1 cellular context compared by ENCODE assay signal in genomic region chr10:127033569-127034175, GRCh38.
TF ChIP-seq lines count a peak whose summit lies in the region.

No MANE protein-coding gene starts in this region.

TF ChIP-seq in HepG2, 621 proteins besides CTCF, POLR2A, EP300 and RAD21 (continued from another document and continues in another):
- TF ChIP-seq ZNF574 (CRISPR knock-in tag; IDR thresholded peaks at IDR 0.05) (peak; percentile 47; the same call in 1 of the 2 replicates), BRF2 (CRISPR knock-in tag; IDR thresholded peaks at IDR 0.05) (no peak), ZFAT (CRISPR knock-in tag; conservative IDR thresholded peaks at IDR 0.05) (no peak), ZNF75D (CRISPR knock-in tag; IDR thresholded peaks at IDR 0.05; ENCODE audit: borderline replicate concordance) (no peak), RFX1 (IDR thresholded peaks at IDR 0.05) (no peak), SMARCC2 (IDR thresholded peaks at IDR 0.05) (no peak), NRL (CRISPR knock-in tag; IDR thresholded peaks at IDR 0.05; ENCODE audit: borderline replicate concordance) (no peak), ZNF883 (CRISPR knock-in tag; IDR thresholded peaks at IDR 0.05; ENCODE audit: not compliant biosample characterization) (peak; percentile 26), NAIF1 (CRISPR knock-in tag; IDR thresholded peaks at IDR 0.05; ENCODE audit: borderline replicate concordance) (no peak), FOXK1 (CRISPR knock-in tag; IDR thresholded peaks at IDR 0.05; ENCODE audit: borderline replicate concordance, low read depth) (peak; percentile 45; the same call in 1 of the 2 replicates), U2AF1 (optimal IDR thresholded peaks at IDR 0.05; ENCODE audit: low read depth, low read length) (no peak), ZNF333 (CRISPR knock-in tag; IDR thresholded peaks at IDR 0.05; ENCODE audit: borderline replicate concordance) (no peak), ZNF235 (CRISPR knock-in tag; IDR thresholded peaks at IDR 0.05; ENCODE audit: borderline replicate concordance) (no peak), ZNF292 (CRISPR knock-in tag; IDR thresholded peaks at IDR 0.05; ENCODE audit: borderline replicate concordance, low read depth) (no peak), ZNF3 (CRISPR knock-in tag; IDR thresholded peaks at IDR 0.05) (no peak), HNF1B (CRISPR knock-in tag; IDR thresholded peaks at IDR 0.05) (no peak), CHD2 (IDR thresholded peaks at IDR 0.05; ENCODE audit: low read depth, low read length) (no peak), HMG20A (CRISPR knock-in tag; IDR thresholded peaks at IDR 0.05; ENCODE audit: borderline replicate concordance) (peak; percentile 70; the same call in 1 of the 2 replicates), ZNF264 (CRISPR knock-in tag; IDR thresholded peaks at IDR 0.05) (no peak), SUZ12 (IDR thresholded peaks at IDR 0.05; ENCODE audit: low read depth, low read length) (no peak), ZNF230 (CRISPR knock-in tag; IDR thresholded peaks at IDR 0.05) (no peak), CEBPB (IDR thresholded peaks at IDR 0.05; ENCODE audit: borderline replicate concordance, low read depth, low read length) (no peak), ATF7 (IDR thresholded peaks at IDR 0.05) (no peak), ATF7 (CRISPR knock-in tag; IDR thresholded peaks at IDR 0.05) (no peak), MAFG (CRISPR knock-in tag; IDR thresholded peaks at IDR 0.05) (no peak), ZNF326 (CRISPR knock-in tag; IDR thresholded peaks at IDR 0.05; ENCODE audit: borderline replicate concordance) (no peak), FOXM1 (CRISPR knock-in tag; IDR thresholded peaks at IDR 0.05) (no peak), RNF219 (CRISPR knock-in tag; IDR thresholded peaks at IDR 0.05) (no peak), ZFY (CRISPR knock-in tag; IDR thresholded peaks at IDR 0.05) (no peak), SP1 (IDR thresholded peaks at IDR 0.05) (no peak), SP1 (CRISPR knock-in tag; IDR thresholded peaks at IDR 0.05) (no peak), ZNF510 (CRISPR knock-in tag; IDR thresholded peaks at IDR 0.05; ENCODE audit: low read depth) (no peak)
- TF ChIP-seq, protein P1, sequence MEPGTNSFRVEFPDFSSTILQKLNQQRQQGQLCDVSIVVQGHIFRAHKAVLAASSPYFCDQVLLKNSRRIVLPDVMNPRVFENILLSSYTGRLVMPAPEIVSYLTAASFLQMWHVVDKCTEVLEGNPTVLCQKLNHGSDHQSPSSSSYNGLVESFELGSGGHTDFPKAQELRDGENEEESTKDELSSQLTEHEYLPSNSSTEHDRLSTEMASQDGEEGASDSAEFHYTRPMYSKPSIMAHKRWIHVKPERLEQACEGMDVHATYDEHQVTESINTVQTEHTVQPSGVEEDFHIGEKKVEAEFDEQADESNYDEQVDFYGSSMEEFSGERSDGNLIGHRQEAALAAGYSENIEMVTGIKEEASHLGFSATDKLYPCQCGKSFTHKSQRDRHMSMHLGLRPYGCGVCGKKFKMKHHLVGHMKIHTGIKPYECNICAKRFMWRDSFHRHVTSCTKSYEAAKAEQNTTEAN (CRISPR knock-in tag; conservative IDR thresholded peaks at IDR 0.05), result no peak
- TF ChIP-seq, protein P2, sequence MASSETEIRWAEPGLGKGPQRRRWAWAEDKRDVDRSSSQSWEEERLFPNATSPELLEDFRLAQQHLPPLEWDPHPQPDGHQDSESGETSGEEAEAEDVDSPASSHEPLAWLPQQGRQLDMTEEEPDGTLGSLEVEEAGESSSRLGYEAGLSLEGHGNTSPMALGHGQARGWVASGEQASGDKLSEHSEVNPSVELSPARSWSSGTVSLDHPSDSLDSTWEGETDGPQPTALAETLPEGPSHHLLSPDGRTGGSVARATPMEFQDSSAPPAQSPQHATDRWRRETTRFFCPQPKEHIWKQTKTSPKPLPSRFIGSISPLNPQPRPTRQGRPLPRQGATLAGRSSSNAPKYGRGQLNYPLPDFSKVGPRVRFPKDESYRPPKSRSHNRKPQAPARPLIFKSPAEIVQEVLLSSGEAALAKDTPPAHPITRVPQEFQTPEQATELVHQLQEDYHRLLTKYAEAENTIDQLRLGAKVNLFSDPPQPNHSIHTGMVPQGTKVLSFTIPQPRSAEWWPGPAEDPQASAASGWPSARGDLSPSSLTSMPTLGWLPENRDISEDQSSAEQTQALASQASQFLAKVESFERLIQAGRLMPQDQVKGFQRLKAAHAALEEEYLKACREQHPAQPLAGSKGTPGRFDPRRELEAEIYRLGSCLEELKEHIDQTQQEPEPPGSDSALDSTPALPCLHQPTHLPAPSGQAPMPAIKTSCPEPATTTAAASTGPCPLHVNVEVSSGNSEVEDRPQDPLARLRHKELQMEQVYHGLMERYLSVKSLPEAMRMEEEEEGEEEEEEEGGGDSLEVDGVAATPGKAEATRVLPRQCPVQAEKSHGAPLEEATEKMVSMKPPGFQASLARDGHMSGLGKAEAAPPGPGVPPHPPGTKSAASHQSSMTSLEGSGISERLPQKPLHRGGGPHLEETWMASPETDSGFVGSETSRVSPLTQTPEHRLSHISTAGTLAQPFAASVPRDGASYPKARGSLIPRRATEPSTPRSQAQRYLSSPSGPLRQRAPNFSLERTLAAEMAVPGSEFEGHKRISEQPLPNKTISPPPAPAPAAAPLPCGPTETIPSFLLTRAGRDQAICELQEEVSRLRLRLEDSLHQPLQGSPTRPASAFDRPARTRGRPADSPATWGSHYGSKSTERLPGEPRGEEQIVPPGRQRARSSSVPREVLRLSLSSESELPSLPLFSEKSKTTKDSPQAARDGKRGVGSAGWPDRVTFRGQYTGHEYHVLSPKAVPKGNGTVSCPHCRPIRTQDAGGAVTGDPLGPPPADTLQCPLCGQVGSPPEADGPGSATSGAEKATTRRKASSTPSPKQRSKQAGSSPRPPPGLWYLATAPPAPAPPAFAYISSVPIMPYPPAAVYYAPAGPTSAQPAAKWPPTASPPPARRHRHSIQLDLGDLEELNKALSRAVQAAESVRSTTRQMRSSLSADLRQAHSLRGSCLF (CRISPR knock-in tag; IDR thresholded peaks at IDR 0.05; ENCODE audit: borderline replicate concordance), result no peak
- TF ChIP-seq, protein P3, sequence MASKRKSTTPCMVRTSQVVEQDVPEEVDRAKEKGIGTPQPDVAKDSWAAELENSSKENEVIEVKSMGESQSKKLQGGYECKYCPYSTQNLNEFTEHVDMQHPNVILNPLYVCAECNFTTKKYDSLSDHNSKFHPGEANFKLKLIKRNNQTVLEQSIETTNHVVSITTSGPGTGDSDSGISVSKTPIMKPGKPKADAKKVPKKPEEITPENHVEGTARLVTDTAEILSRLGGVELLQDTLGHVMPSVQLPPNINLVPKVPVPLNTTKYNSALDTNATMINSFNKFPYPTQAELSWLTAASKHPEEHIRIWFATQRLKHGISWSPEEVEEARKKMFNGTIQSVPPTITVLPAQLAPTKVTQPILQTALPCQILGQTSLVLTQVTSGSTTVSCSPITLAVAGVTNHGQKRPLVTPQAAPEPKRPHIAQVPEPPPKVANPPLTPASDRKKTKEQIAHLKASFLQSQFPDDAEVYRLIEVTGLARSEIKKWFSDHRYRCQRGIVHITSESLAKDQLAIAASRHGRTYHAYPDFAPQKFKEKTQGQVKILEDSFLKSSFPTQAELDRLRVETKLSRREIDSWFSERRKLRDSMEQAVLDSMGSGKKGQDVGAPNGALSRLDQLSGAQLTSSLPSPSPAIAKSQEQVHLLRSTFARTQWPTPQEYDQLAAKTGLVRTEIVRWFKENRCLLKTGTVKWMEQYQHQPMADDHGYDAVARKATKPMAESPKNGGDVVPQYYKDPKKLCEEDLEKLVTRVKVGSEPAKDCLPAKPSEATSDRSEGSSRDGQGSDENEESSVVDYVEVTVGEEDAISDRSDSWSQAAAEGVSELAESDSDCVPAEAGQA (IDR thresholded peaks at IDR 0.05; ENCODE audit: low read depth), result no peak
- TF ChIP-seq, protein P3 (CRISPR knock-in tag; IDR thresholded peaks at IDR 0.05; ENCODE audit: borderline replicate concordance), result no peak
- TF ChIP-seq, protein P4, sequence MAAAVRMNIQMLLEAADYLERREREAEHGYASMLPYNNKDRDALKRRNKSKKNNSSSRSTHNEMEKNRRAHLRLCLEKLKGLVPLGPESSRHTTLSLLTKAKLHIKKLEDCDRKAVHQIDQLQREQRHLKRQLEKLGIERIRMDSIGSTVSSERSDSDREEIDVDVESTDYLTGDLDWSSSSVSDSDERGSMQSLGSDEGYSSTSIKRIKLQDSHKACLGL (CRISPR knock-in tag; IDR thresholded peaks at IDR 0.05), result no peak
- TF ChIP-seq, protein P5, sequence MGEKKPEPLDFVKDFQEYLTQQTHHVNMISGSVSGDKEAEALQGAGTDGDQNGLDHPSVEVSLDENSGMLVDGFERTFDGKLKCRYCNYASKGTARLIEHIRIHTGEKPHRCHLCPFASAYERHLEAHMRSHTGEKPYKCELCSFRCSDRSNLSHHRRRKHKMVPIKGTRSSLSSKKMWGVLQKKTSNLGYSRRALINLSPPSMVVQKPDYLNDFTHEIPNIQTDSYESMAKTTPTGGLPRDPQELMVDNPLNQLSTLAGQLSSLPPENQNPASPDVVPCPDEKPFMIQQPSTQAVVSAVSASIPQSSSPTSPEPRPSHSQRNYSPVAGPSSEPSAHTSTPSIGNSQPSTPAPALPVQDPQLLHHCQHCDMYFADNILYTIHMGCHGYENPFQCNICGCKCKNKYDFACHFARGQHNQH (CRISPR knock-in tag; IDR thresholded peaks at IDR 0.05), result 0 out of 2 replicates have a peak, but pooled peaks have one; percentile 29
